26 cellular contexts compared by ENCODE assay signal in the genomic region with DNA sequence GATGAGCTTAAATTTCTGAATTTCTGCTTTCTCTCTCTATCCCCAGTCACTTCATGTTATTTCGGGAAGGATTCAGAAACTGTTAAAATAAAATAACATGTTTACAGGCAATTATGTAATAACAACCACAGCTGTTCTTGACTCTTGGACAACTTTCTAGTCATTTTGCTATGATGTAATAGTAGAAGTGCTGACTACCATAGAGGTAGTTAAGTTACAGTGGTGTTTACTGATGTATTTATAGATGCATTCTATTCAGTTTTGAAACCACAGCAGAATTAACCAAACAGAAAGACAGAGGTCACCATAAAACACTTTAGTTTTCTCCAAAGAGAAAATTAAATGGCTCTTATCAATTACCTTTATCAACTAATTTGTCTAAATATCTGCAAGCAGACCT.
DNase-seq lines count a peak whose midpoint lies in the region; ATAC-seq, FAIRE-seq and TF ChIP-seq lines count a peak whose summit lies in the region.
"Had no signal": no experiment of that assay in that cellular context is flagged by ENCODE, and none has a peak within 500 bp of the region (broad histone marks: within the 10 kb centered on the region; RNA-seq: fewer than 3 reads in every experiment).

No MANE protein-coding gene starts in this region.

- POLR2A ChIA-PET in T-cell (lab: Charles Lee): no interaction called here

- H3K9me3 Mint-ChIP-seq in T-cell: peaks cover 0 to 12% (median 10%) of the 10 kb centered on the region in 3 donors

- no peak for TF ChIP-seq CTCF in esophagus squamous epithelium (IDR thresholded peaks at IDR 0.05)

- 50 to 58% methylated on average over 1 of the region's 1 CpG for WGBS in esophagus squamous epithelium, 2 donors

- H3K9me3 ChIP-seq in esophagus squamous epithelium: no peaks in the 10 kb centered on the region

- H3K27me3 Mint-ChIP-seq in T-cell: no peaks in the 10 kb centered on the region
- H3K27me3 Mint-ChIP-seq: IgD-negative memory B cell had no signal

- no peak for TF ChIP-seq POLR2A in esophagus squamous epithelium (IDR thresholded peaks at IDR 0.05)

- H3K27ac Mint-ChIP-seq in T-cell: no peak overlapping the region
- H3K27ac Mint-ChIP-seq: IgD-negative memory B cell had no signal

- no peak overlapping the region for H3K4me3 Mint-ChIP-seq in T-cell
- H3K4me3 Mint-ChIP-seq: IgD-negative memory B cell had no signal

- peak; percentile 39 for ATAC-seq in left lobe of liver
- no peak for ATAC-seq in T-cell (replicated peaks in 1 of 4)
- ATAC-seq: HCT116, Panc1 had no signal

- peak; percentile 13 for DNase-seq in NCI-H2107 treated with DMSO at 0.1 percent for 48 hours (lab: John Stamatoyannopoulos, UW; ENCODE audit: unreplicated experiment)
- DNase-seq in NCI-H2107 (lab: John Stamatoyannopoulos, UW): no peak
- DNase-seq in amniotic epithelial cell (ENCODE audit: low read depth): peak; percentile 24
- DNase-seq in left lobe of liver (ENCODE audit: low spot score): no peak
- no peak for DNase-seq in T-cell
- no peak for DNase-seq in NCI-H146 (lab: John Stamatoyannopoulos, UW)
- DNase-seq in esophagus squamous epithelium (lab: John Stamatoyannopoulos, UW): no peak
- DNase-seq in frontal cortex (ENCODE audit: low spot score in 2 of 2): no peak
- DNase-seq: 8988T; Calu3; DMS79 treated with DMSO at 0.1 percent for 48 hours; GF-D8; NCI-H1694; NCI-H2081 treated with DMSO at 0.1 percent for 48 hours; NCI-H446; NCI-H524 treated with DMSO at 0.1 percent for 48 hours; NCI-H774; NK-92 treated with Interleukin-12 subunit alpha and Interleukin-12 subunit beta, amount 100 ng/mL, for 24 hours; SHP77 had no signal

- FAIRE-seq in frontal cortex (lab: Jason Lieb, UNC): no peak
- FAIRE-seq: GM12891, H1 had no signal

- CTCF ChIA-PET in T-cell (lab: Charles Lee): no interaction called here

- H3K4me3 ChIP-seq in esophagus squamous epithelium: no peak overlapping the region

- H3K27me3 ChIP-seq in esophagus squamous epithelium: no peaks in the 10 kb centered on the region

- H3K36me3 ChIP-seq in esophagus squamous epithelium: no peaks in the 10 kb centered on the region

- H3K27ac ChIP-seq in esophagus squamous epithelium: no peak overlapping the region
- H3K27ac ChIP-seq: KMS-11, RWPE1 had no signal

- intact Hi-C loops in esophagus squamous epithelium (cut with DNase I): no loop called here

- H3K4me1 ChIP-seq in esophagus squamous epithelium: no peaks in the 10 kb centered on the region

- H3K4me1 Mint-ChIP-seq in T-cell: no peaks in the 10 kb centered on the region
- H3K4me1 Mint-ChIP-seq: IgD-negative memory B cell had no signal

- H3K36me3 Mint-ChIP-seq in T-cell: no peaks in the 10 kb centered on the region
- H3K36me3 Mint-ChIP-seq: IgD-negative memory B cell had no signal

Comparison
In these comparisons a context has a peak if more than half of its experiments do, and no peak if none do; other contexts are left out.
1. DNase-seq: peak in NCI-H2107 treated with DMSO at 0.1 percent for 48 hours (single experiment) and amniotic epithelial cell (single experiment); none in NCI-H2107 (single experiment), left lobe of liver (single experiment), T-cell (0 of 34), NCI-H146 (single experiment), esophagus squamous epithelium (single experiment) and frontal cortex (0 of 2).